ENCODE assay signal across 8 cellular contexts in genomic region chr12:56143870-56144269, GRCh38. TPM values are rescaled to one million over a fixed set of nuclear protein-coding genes. Genes with fewer than 3 reads are reported as not detected.
DNase-seq lines count a peak whose midpoint lies in the region; ATAC-seq and TF ChIP-seq lines count a peak whose summit lies in the region.
"Had no signal": no experiment of that assay in that cellular context is flagged by ENCODE, and none has a peak within 500 bp of the region (broad histone marks: within the 10 kb centered on the region; RNA-seq: fewer than 3 reads in every experiment).

No MANE protein-coding gene starts in this region.

- peak overlapping the region; percentile 32 for H3K27ac Mint-ChIP-seq in activated CD4-positive, alpha-beta T cell treated with anti-CD3 and anti-CD28 coated beads for 36 hours
- H3K27ac Mint-ChIP-seq in stimulated activated memory B cell treated with anti-CD40 and anti-IgM and Interleukin-4, amounts not matched to agents 10 μg/mL and 1 μg/mL and 100 μg/mL, for 72 hours, result peak overlapping the region; percentile 10

- POLR2A ChIA-PET in activated CD4-positive, alpha-beta T cell treated with anti-CD3 and anti-CD28 coated beads for 36 hours (lab: Charles Lee), result interaction anchor here (0.6 kb wide), 1 partner anchor 29 kb away, joined by 3 read pairs; no protein-coding TSS in a partner anchor

- peak overlapping the region; percentile 68 to 91 (median 82) for H3K27ac ChIP-seq in heart right ventricle
- H3K27ac ChIP-seq: SJSA1 had no signal

- 63 to 64% methylated on average over 8 of the region's 8 CpGs for WGBS in heart right ventricle, 2 donors

- no peak for DNase-seq in activated CD4-positive, alpha-beta T cell treated with anti-CD3 and anti-CD28 coated beads for 36 hours
- no peak for DNase-seq in activated CD4-positive, alpha-beta T cell treated with anti-CD3 and anti-CD28 coated beads, Interleukin-2, amount 50 U/mL, for 48 hours
- DNase-seq in heart right ventricle, result peak; percentile 46 to 58
- no peak for DNase-seq in Kasumi-1 (lab: John Stamatoyannopoulos, UW)
- no peak for DNase-seq in 8988T
- DNase-seq: caudate nucleus had no signal

- no peaks in the 10 kb centered on the region for H3K9me3 Mint-ChIP-seq in activated CD4-positive, alpha-beta T cell treated with anti-CD3 and anti-CD28 coated beads for 36 hours (ENCODE audit: low read depth)
- no peaks in the 10 kb centered on the region for H3K9me3 Mint-ChIP-seq in stimulated activated memory B cell treated with anti-CD40 and anti-IgM and Interleukin-4, amounts not matched to agents 10 μg/mL and 1 μg/mL and 100 μg/mL, for 72 hours

- no peaks in the 10 kb centered on the region for H3K27me3 ChIP-seq in heart right ventricle
- H3K27me3 ChIP-seq: SJSA1 had no signal

- CTCF ChIA-PET in activated CD4-positive, alpha-beta T cell treated with anti-CD3 and anti-CD28 coated beads for 36 hours (lab: Charles Lee), result interaction anchor here (0.6 to 1.2 kb wide), 6 partner anchors 16 to 492 kb away, joined by 3 read pairs; partner anchors contain the start of gene ESYT1

- no peaks in the 10 kb centered on the region for H3K9me3 ChIP-seq in heart right ventricle
- H3K9me3 ChIP-seq: SJSA1 had no signal

- peaks cover 54% of the 10 kb centered on the region for H3K36me3 Mint-ChIP-seq in activated CD4-positive, alpha-beta T cell treated with anti-CD3 and anti-CD28 coated beads for 36 hours (ENCODE audit: low read depth)
- H3K36me3 Mint-ChIP-seq in stimulated activated memory B cell treated with anti-CD40 and anti-IgM and Interleukin-4, amounts not matched to agents 10 μg/mL and 1 μg/mL and 100 μg/mL, for 72 hours, result peaks cover 64% of the 10 kb centered on the region

- H3K36me3 ChIP-seq in heart right ventricle, result peaks cover 0 to 66% (median 45%) of the 10 kb centered on the region in 9 donors

- peaks cover 25% of the 10 kb centered on the region for H3K4me1 Mint-ChIP-seq in activated CD4-positive, alpha-beta T cell treated with anti-CD3 and anti-CD28 coated beads for 36 hours
- H3K4me1 Mint-ChIP-seq in stimulated activated memory B cell treated with anti-CD40 and anti-IgM and Interleukin-4, amounts not matched to agents 10 μg/mL and 1 μg/mL and 100 μg/mL, for 72 hours, result peaks cover 14% of the 10 kb centered on the region

- no peak for ATAC-seq in activated CD4-positive, alpha-beta T cell treated with anti-CD3 and anti-CD28 coated beads for 36 hours
- ATAC-seq in heart right ventricle, result peak; percentile 30 to 90 (median 84)
- no peak for ATAC-seq in stimulated activated memory B cell treated with anti-CD40 and anti-IgM and Interleukin-4, amounts not matched to agents 10 μg/mL and 1 μg/mL and 100 μg/mL, for 72 hours

- TF ChIP-seq CTCF in heart right ventricle (IDR thresholded peaks at IDR 0.05), result no peak

- no peak overlapping the region for H3K4me3 Mint-ChIP-seq in activated CD4-positive, alpha-beta T cell treated with anti-CD3 and anti-CD28 coated beads for 36 hours
- H3K4me3 Mint-ChIP-seq in stimulated activated memory B cell treated with anti-CD40 and anti-IgM and Interleukin-4, amounts not matched to agents 10 μg/mL and 1 μg/mL and 100 μg/mL, for 72 hours, result no peak overlapping the region

- H3K27me3 Mint-ChIP-seq in activated CD4-positive, alpha-beta T cell treated with anti-CD3 and anti-CD28 coated beads for 36 hours, result no peaks in the 10 kb centered on the region
- H3K27me3 Mint-ChIP-seq in stimulated activated memory B cell treated with anti-CD40 and anti-IgM and Interleukin-4, amounts not matched to agents 10 μg/mL and 1 μg/mL and 100 μg/mL, for 72 hours, result no peaks in the 10 kb centered on the region

- no peak overlapping the region for H3K4me3 ChIP-seq in heart right ventricle
- H3K4me3 ChIP-seq: SJSA1 had no signal

- peaks cover 8 to 55% (median 35%) of the 10 kb centered on the region in 9 donors for H3K4me1 ChIP-seq in heart right ventricle
- H3K4me1 ChIP-seq: SJSA1 had no signal

- intact Hi-C loops in activated CD4-positive, alpha-beta T cell treated with anti-CD3 and anti-CD28 coated beads for 36 hours (cut with DNase I, micrococcal nuclease), result no loop called here
- intact Hi-C loops in heart right ventricle (cut with DNase I), result loop anchor here in 1 of 10 donors (2.0 kb wide), 1 partner anchor 15 kb away; the partner anchor contains the start of gene ESYT1

RNA-seq across cellular contexts. Expression of gene MYL6B, which starts 8.5 kb away (rescaled TPM):
- total RNA-seq in activated CD4-positive, alpha-beta T cell treated with anti-CD3 and anti-CD28 coated beads for 36 hours, result 10 to 100 TPM; 76.3 to 79.3 TPM
- total RNA-seq in heart right ventricle, result 10 to 100 TPM; 39.8 to 61.9 (median 49.9) TPM
- polyA plus RNA-seq in heart right ventricle, result 10 to 100 TPM; 31.9 to 64.0 TPM

RNA-seq across cellular contexts. Expression of gene MYL6, which starts 14.3 kb away (rescaled TPM):
- 100 to 1,000 TPM; 692 to 918 TPM for total RNA-seq in activated CD4-positive, alpha-beta T cell treated with anti-CD3 and anti-CD28 coated beads for 36 hours
- total RNA-seq in heart right ventricle, result 1,000 to 10,000 TPM in 1 of 10 donors, 100 to 1,000 TPM in 9; 355 to 1,188 (median 413) TPM
- polyA plus RNA-seq in heart right ventricle, result 1,000 to 10,000 TPM in 1 of 2 donors, 100 to 1,000 TPM in 1; 670 to 2,127 TPM

RNA-seq across cellular contexts. Expression of gene ESYT1, which starts 15.8 kb away (rescaled TPM):
- total RNA-seq in activated CD4-positive, alpha-beta T cell treated with anti-CD3 and anti-CD28 coated beads for 36 hours, result 100 to 1,000 TPM; 132 to 160 TPM
- 10 to 100 TPM; 28.8 to 47.5 (median 31.9) TPM for total RNA-seq in heart right ventricle
- polyA plus RNA-seq in heart right ventricle, result 10 to 100 TPM; 20.9 to 57.3 TPM

RNA-seq across cellular contexts. Expression of gene ZC3H10, which starts 25.8 kb away (rescaled TPM):
- total RNA-seq in activated CD4-positive, alpha-beta T cell treated with anti-CD3 and anti-CD28 coated beads for 36 hours, result 1 to 10 TPM; 6.4 to 6.5 TPM
- total RNA-seq in heart right ventricle, result 1 to 10 TPM; 3.6 to 5.8 (median 4.9) TPM
- 1 to 10 TPM; 2.1 to 3.4 TPM for polyA plus RNA-seq in heart right ventricle

RNA-seq across cellular contexts. Expression of gene RPL41, which starts 27.4 kb away (rescaled TPM):
- 1,000 to 10,000 TPM; 5,101 to 9,949 TPM for total RNA-seq in activated CD4-positive, alpha-beta T cell treated with anti-CD3 and anti-CD28 coated beads for 36 hours
- 1,000 to 10,000 TPM; 1,835 to 2,619 (median 2,004) TPM for total RNA-seq in heart right ventricle
- 1,000 to 10,000 TPM in 1 of 2 donors, 100 to 1,000 TPM in 1; 475 to 5,263 TPM for polyA plus RNA-seq in heart right ventricle

Comparison
In these comparisons a context has a peak if more than half of its experiments do, and no peak if none do; other contexts are left out.
1. ATAC-seq: peak in heart right ventricle (8 of 8); none in activated CD4-positive, alpha-beta T cell treated with anti-CD3 and anti-CD28 coated beads for 36 hours (single experiment) and stimulated activated memory B cell treated with anti-CD40 and anti-IgM and Interleukin-4, amounts not matched to agents 10 μg/mL and 1 μg/mL and 100 μg/mL, for 72 hours (single experiment).
2. DNase-seq: peak in heart right ventricle (2 of 2); none in activated CD4-positive, alpha-beta T cell treated with anti-CD3 and anti-CD28 coated beads for 36 hours (single experiment), activated CD4-positive, alpha-beta T cell treated with anti-CD3 and anti-CD28 coated beads, Interleukin-2, amount 50 U/mL, for 48 hours (0 of 2), Kasumi-1 (0 of 2) and 8988T (single experiment).